14 cellular contexts compared by ENCODE assay signal in genomic region chr2:68216454-68217310, GRCh38. TPM values are rescaled to one million over a fixed set of nuclear protein-coding genes. Genes with fewer than 3 reads are reported as not detected.
A peak's percentile ranks its signal among the peaks of the same experiment; 100 is the strongest.
DNase-seq lines count a peak whose midpoint lies in the region; ATAC-seq, FAIRE-seq and TF ChIP-seq lines count a peak whose summit lies in the region.
"Had no signal": no experiment of that assay in that cellular context is flagged by ENCODE, and none has a peak within 500 bp of the region (broad histone marks: within the 10 kb centered on the region; RNA-seq: fewer than 3 reads in every experiment).

No MANE protein-coding gene starts in this region.

- POLR2A ChIA-PET in K562 (lab: Yijun Ruan, JAX), result interaction anchor here (1.0 to 1.4 kb wide), 2 partner anchors 8 to 14 kb away, joined by 3 to 5 read pairs; no protein-coding TSS in a partner anchor

- H4K20me1 ChIP-seq in K562 (replicated peaks; ENCODE audit: control insufficient read depth, insufficient read depth, low read length), result no peaks in the 10 kb centered on the region

- H3K27ac Mint-ChIP-seq in progenitor cell of endocrine pancreas, result no peak overlapping the region

- H3K9me3 ChIP-seq in K562 (replicated peaks; ENCODE audit: control insufficient read depth, insufficient read depth, low read depth, low read length), result no peaks in the 10 kb centered on the region
- H3K9me3 ChIP-seq in sigmoid colon, result no peaks in the 10 kb centered on the region
- H3K9me3 ChIP-seq: suprapubic skin had no signal

- H3K4me3 Mint-ChIP-seq in progenitor cell of endocrine pancreas (ENCODE audit: low read depth), result no peak overlapping the region

- no peaks in the 10 kb centered on the region for H3K9me3 Mint-ChIP-seq in progenitor cell of endocrine pancreas (ENCODE audit: low read depth)
- H3K9me3 Mint-ChIP-seq: IgD-negative memory B cell had no signal

- TF ChIP-seq EP300 in K562 (IDR thresholded peaks at IDR 0.05; ENCODE audit: low read length), result no peak
- no peak for TF ChIP-seq EP300 in sigmoid colon (IDR thresholded peaks at IDR 0.05)

- peaks cover 100% of the 10 kb centered on the region for H3K79me2 ChIP-seq in K562 (ENCODE audit: control insufficient read depth, insufficient read depth, low read length)

- H3K4me1 ChIP-seq in K562 (replicated peaks in 1 of 2; ENCODE audit: control insufficient read depth in 2 of 2, insufficient read depth in 2 of 2, low read length in 2 of 2) (peaks cover 3 to 19% of the 10 kb centered on the region in 2 experiments; a peak in 4 of 5 replicates), sigmoid colon (peaks cover 0 to 59% (median 47%) of the 10 kb centered on the region in 4 donors)

- H3K4me3 ChIP-seq in K562, result no peak overlapping the region
- no peak overlapping the region for H3K4me3 ChIP-seq in sigmoid colon
- H3K4me3 ChIP-seq: suprapubic skin had no signal

- CTCF ChIA-PET in K562 (lab: Yijun Ruan, JAX; ENCODE audit: low intra/inter-chr PET ratio), result interaction anchor here (0.8 kb wide), 1 partner anchor 14 kb away, joined by 3 read pairs; no protein-coding TSS in a partner anchor

- H3K9me1 ChIP-seq in K562 (ENCODE audit: control insufficient read depth, insufficient read depth, low read length), result no peaks in the 10 kb centered on the region

- TF ChIP-seq POLR2A in K562 (conservative IDR thresholded peaks at IDR 0.05), result no peak
- no peak for TF ChIP-seq POLR2A in sigmoid colon (IDR thresholded peaks at IDR 0.05)

- in situ Hi-C loops in K562 (cut with MboI), result no loop called here

- no peak overlapping the region for H3K4me2 ChIP-seq in K562 (ENCODE audit: insufficient read depth, low read length)

- H3K27me3 ChIP-seq in K562 (ENCODE audit: control insufficient read depth in 2 of 2, insufficient read depth in 2 of 2, low read length in 2 of 2), result no peaks in the 10 kb centered on the region
- no peaks in the 10 kb centered on the region for H3K27me3 ChIP-seq in sigmoid colon
- H3K27me3 ChIP-seq: suprapubic skin had no signal

- no peak overlapping the region for H2AFZ ChIP-seq in K562 (ENCODE audit: low read depth, low read length)

- peaks cover 25% of the 10 kb centered on the region for H3K4me1 Mint-ChIP-seq in progenitor cell of endocrine pancreas (ENCODE audit: low read depth)

- H3K36me3 ChIP-seq in K562 (ENCODE audit: control insufficient read depth, insufficient read depth, low read length) (peaks cover 27% of the 10 kb centered on the region), sigmoid colon (peaks cover 0 to 6% (median 0%) of the 10 kb centered on the region in 4 donors)

- DNase-seq in DMS53 (lab: John Stamatoyannopoulos, UW) (peak; percentile 6), DMS53 treated with DMSO at 0.1 percent for 48 hours (lab: John Stamatoyannopoulos, UW; ENCODE audit: unreplicated experiment) (no peak), K562 (ENCODE audit: extremely low read depth in 1 of 4, low spot score in 3 of 4) (peak in 1 of 4 experiments; percentile 45), sigmoid colon (no peak), epidermal melanocyte (ENCODE audit: insufficient read length, low spot score) (no peak), progenitor cell of endocrine pancreas (ENCODE audit: low spot score, unreplicated experiment) (no peak)
- DNase-seq in activated CD4-positive, alpha-beta T cell treated with anti-CD3 and anti-CD28 coated beads for 48 hours, result no peak
- DNase-seq: NCI-H187 had no signal

- peak; percentile 37 for ATAC-seq in HG03060 (IDR thresholded peaks at IDR 0.05; ENCODE audit: low read depth, unreplicated experiment)
- ATAC-seq in K562, result peak; percentile 56

- H3K9ac ChIP-seq in K562 (ENCODE audit: insufficient read depth in 1 of 2, low read depth in 2 of 2, low read length in 2 of 2), result no peak overlapping the region

- H3K36me3 Mint-ChIP-seq in progenitor cell of endocrine pancreas (ENCODE audit: insufficient read depth), result peaks cover 13% of the 10 kb centered on the region

- TF ChIP-seq CTCF in K562 (IDR thresholded peaks at IDR 0.05 in 2 of 3, conservative IDR thresholded peaks at IDR 0.05 in 1 of 3; ENCODE audit: insufficient read depth in 2 of 3, low read depth in 1 of 3, low read length in 3 of 3), result no peak
- no peak for TF ChIP-seq CTCF in sigmoid colon (IDR thresholded peaks at IDR 0.05)
- TF ChIP-seq CTCF in progenitor cell of endocrine pancreas (IDR thresholded peaks at IDR 0.05; ENCODE audit: unreplicated experiment), result no peak

- no TSS peak for BruUV-seq in K562 (replicated peaks; lab: Mats Ljungman, UMichigan)

- intact Hi-C loops in K562 (cut with micrococcal nuclease) (no loop called here), sigmoid colon (cut with DNase I) (no loop called here)

- no peak for FAIRE-seq in K562 (lab: Jason Lieb, UNC)
- FAIRE-seq: astrocyte, endometrium had no signal

- H3K27ac ChIP-seq in K562 (ENCODE audit: extremely low read depth, low read depth, low read length), result no peak overlapping the region; the same call in 2 of the 3 replicates
- H3K27ac ChIP-seq in sigmoid colon, result peak overlapping the region in 3 of 4 donors; percentile 21 to 56 (median 45)
- H3K27ac ChIP-seq: 22Rv1, suprapubic skin had no signal

- no peaks in the 10 kb centered on the region for H3K27me3 Mint-ChIP-seq in progenitor cell of endocrine pancreas
- H3K27me3 Mint-ChIP-seq: IgD-negative memory B cell had no signal

- 20% methylated on average over 2 of the region's 2 CpGs for whole genome bisulfite sequencing in K562 (ENCODE audit: insufficient coverage, low coverage, missing lambda C conversion rate)
- WGBS in sigmoid colon, 2 donors, result 48 to 67% methylated on average over 2 of the region's 2 CpGs

- TF ChIP-seq RAD21 in K562 (CRISPR knock-in tag; conservative IDR thresholded peaks at IDR 0.05 in 1 of 2, IDR thresholded peaks at IDR 0.05 in 1 of 2), result no peak

TF ChIP-seq in K562, 482 proteins besides CTCF, POLR2A, EP300 and RAD21 (continues in another document):
- peak; percentile 61 for TF ChIP-seq ARID1B (IDR thresholded peaks at IDR 0.05)
- TF ChIP-seq ZNF280B (CRISPR knock-in tag; IDR thresholded peaks at IDR 0.05), result no peak

RNA-seq across cellular contexts. Expression of gene PPP3R1, which starts 35.6 kb away (rescaled TPM):
- 5.5 and 20.3 TPM in 2 replicates for total RNA-seq in K562 (2011; cell fraction: chromatin; rRNA removed; ENCODE audit: low replicate concordance)
- 4.0 and 5.4 TPM in 2 replicates for total RNA-seq in K562 (2011; cell fraction: nucleolus; rRNA removed)
- total RNA-seq in K562 (2011; cell fraction: nucleoplasm; rRNA removed), result 16.5 and 35.3 TPM in 2 replicates
- total RNA-seq in K562 (2014; rRNA removed), result 10.5 and 12.5 TPM in 2 replicates
- 38.1 and 44.4 TPM in 2 replicates for total RNA-seq in K562 (2014; rRNA removed; fragmentation: Illumina TruSeq; extraction: Trizol)
- 29.3 and 30.0 TPM in 2 replicates for total RNA-seq in K562 (2015; rRNA removed; fragmentation: Illumina TruSeq; extraction: Trizol)
- total RNA-seq in K562 (2021), result 69.5 and 70.0 TPM in 2 replicates
- polyA plus RNA-seq in K562 (2011; rRNA removed), result 6.9 and 22.2 TPM in 2 replicates
- 4.3 and 6.2 TPM in 2 replicates for polyA plus RNA-seq in K562 (2011; cell fraction: cytosol; rRNA removed)
- 4.3 and 5.0 TPM in 2 replicates for polyA plus RNA-seq in K562 (2011; cell fraction: nucleus; rRNA removed)
- 39.5 and 45.7 TPM in 2 replicates for polyA plus RNA-seq in K562 (2012)
- 44.2 and 48.8 TPM in 2 replicates for polyA plus RNA-seq in K562 (2014; fragmentation: Illumina TruSeq; extraction: Trizol)
- 10 to 100 TPM in 1 of 2 experiments, 1 to 10 TPM in 1; 3.7 to 12.3 TPM for polyA plus RNA-seq in K562 (2014; fragmentation: Nextera tagmentation; extraction: Ambion mirVana)
- 23.2 and 24.8 TPM in 2 replicates for polyA plus RNA-seq in K562 (2014; rRNA removed)
- 18.4 and 33.2 TPM in 2 replicates for polyA minus RNA-seq in K562 (2011; rRNA and poly(A)+ RNA removed)
- polyA minus RNA-seq in K562 (2011; cell fraction: cytosol; rRNA and poly(A)+ RNA removed), result 16.5 and 25.1 TPM in 2 replicates
- polyA minus RNA-seq in K562 (2011; cell fraction: nucleus; rRNA and poly(A)+ RNA removed), result 5.4 and 6.0 TPM in 2 replicates
- 10 to 100 TPM; 28.4 to 38.5 (median 36.6) TPM for total RNA-seq in sigmoid colon
- polyA plus RNA-seq in sigmoid colon, result 10 to 100 TPM; 17.4 to 28.8 (median 27.5) TPM
- 44.1 and 48.5 TPM in 2 replicates for total RNA-seq in progenitor cell of endocrine pancreas

RNA-seq across cellular contexts. Expression of gene PNO1, which starts 59.0 kb away (rescaled TPM):
- total RNA-seq in K562 (2011; cell fraction: chromatin; rRNA removed; ENCODE audit: low replicate concordance), result 7.1 and 12.9 TPM in 2 replicates
- total RNA-seq in K562 (2011; cell fraction: nucleolus; rRNA removed), result 4.8 and 7.6 TPM in 2 replicates
- total RNA-seq in K562 (2011; cell fraction: nucleoplasm; rRNA removed), result 7.8 and 12.1 TPM in 2 replicates
- total RNA-seq in K562 (2014; rRNA removed) (81.7 and 90.2 TPM in 2 replicates), K562 (2014; rRNA removed; fragmentation: Illumina TruSeq; extraction: Trizol) (41.1 and 43.8 TPM in 2 replicates), K562 (2015; rRNA removed; fragmentation: Illumina TruSeq; extraction: Trizol) (42.8 and 43.8 TPM in 2 replicates), K562 (2021) (32.5 and 33.3 TPM in 2 replicates), sigmoid colon (10 to 100 TPM in 3 of 4 donors, 1 to 10 TPM in 1; 9.1 to 20.7 (median 17.2) TPM), progenitor cell of endocrine pancreas (12.8 and 16.2 TPM in 2 replicates)
- polyA plus RNA-seq in K562 (2011; rRNA removed) (14.4 and 33.7 TPM in 2 replicates), K562 (2014; fragmentation: Illumina TruSeq; extraction: Trizol) (48.5 and 53.1 TPM in 2 replicates), K562 (2014; fragmentation: Nextera tagmentation; extraction: Ambion mirVana) (10 to 100 TPM; 11.8 to 18.6 TPM), K562 (2014; rRNA removed) (53.9 and 62.5 TPM in 2 replicates), sigmoid colon (10 to 100 TPM in 1 of 3 donors, 1 to 10 TPM in 2; 6.0 to 10.5 (median 7.9) TPM)
- polyA plus RNA-seq in K562 (2011; cell fraction: cytosol; rRNA removed), result 10.8 and 16.5 TPM in 2 replicates
- polyA plus RNA-seq in K562 (2011; cell fraction: nucleus; rRNA removed), result 4.6 and 6.9 TPM in 2 replicates
- 19.4 and 32.3 TPM in 2 replicates for polyA plus RNA-seq in K562 (2012)
- polyA minus RNA-seq in K562 (2011; rRNA and poly(A)+ RNA removed), result 7.1 and 14.0 TPM in 2 replicates
- polyA minus RNA-seq in K562 (2011; cell fraction: cytosol; rRNA and poly(A)+ RNA removed), result 3.2 and 9.5 TPM in 2 replicates
- polyA minus RNA-seq in K562 (2011; cell fraction: nucleus; rRNA and poly(A)+ RNA removed), result 2.4 and 2.8 TPM in 2 replicates
